18 cellular contexts compared by ENCODE assay signal in the genomic region with DNA sequence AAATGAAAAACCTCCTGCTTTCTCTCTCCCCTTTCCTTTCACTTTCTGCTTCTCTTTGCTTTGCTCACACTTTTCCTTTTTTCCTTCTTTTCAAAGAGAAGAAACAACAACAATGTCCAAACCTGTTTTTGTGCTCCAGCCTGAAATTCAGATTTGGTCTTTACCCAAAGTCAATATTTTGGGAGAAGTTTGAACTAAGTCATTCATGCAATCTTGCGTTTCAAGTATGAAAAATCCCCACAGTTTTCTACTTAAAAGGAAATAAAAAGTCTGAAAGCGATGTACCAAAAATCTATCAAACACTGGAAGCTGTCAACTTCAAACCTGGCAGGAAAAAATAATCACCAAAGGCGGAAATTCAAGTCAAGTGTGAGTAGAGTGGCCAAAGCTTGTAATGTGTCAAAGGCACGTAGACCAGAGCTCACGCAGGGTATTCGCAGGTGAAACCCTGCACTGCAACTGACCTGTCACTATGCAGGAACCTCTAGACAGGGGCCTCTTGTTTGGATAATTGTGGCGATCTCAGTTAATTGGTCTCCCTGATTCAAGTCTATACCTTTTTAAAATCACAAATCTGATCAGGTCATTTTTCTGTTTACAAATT.
DNase-seq lines count a peak whose midpoint lies in the region; ATAC-seq, FAIRE-seq and TF ChIP-seq lines count a peak whose summit lies in the region.
"Had no signal": no experiment of that assay in that cellular context is flagged by ENCODE, and none has a peak within 500 bp of the region (broad histone marks: within the 10 kb centered on the region; RNA-seq: fewer than 3 reads in every experiment).

No MANE protein-coding gene starts in this region.

- no TSS peak for BruUV-seq in endothelial cell of umbilical vein (replicated peaks; lab: Mats Ljungman, UMichigan)

- no peak for TF ChIP-seq CTCF in endothelial cell of umbilical vein (IDR thresholded peaks at IDR 0.05; ENCODE audit: extremely low read depth in 1 of 2, insufficient read depth in 1 of 2, low read depth in 1 of 2, low read length in 2 of 2)
- no peak for TF ChIP-seq CTCF in nephron (IDR thresholded peaks at IDR 0.05; ENCODE audit: unreplicated experiment in 3 of 3)
- TF ChIP-seq CTCF in omental fat pad (IDR thresholded peaks at IDR 0.05): no peak

- H3K27me3 ChIP-seq in SJSA1 (replicated peaks): no peaks in the 10 kb centered on the region
- no peaks in the 10 kb centered on the region for H3K27me3 ChIP-seq in endothelial cell of umbilical vein (ENCODE audit: control insufficient read depth in 2 of 2, insufficient read depth in 2 of 2, low read length in 2 of 2)
- no peaks in the 10 kb centered on the region for H3K27me3 ChIP-seq in thymus (ENCODE audit: control insufficient read depth, insufficient read depth)
- H3K27me3 ChIP-seq: MG63 had no signal

- peaks cover 37% of the 10 kb centered on the region for H3K4me1 ChIP-seq in SJSA1 (replicated peaks)
- H3K4me1 ChIP-seq in endothelial cell of umbilical vein (ENCODE audit: control insufficient read depth, extremely low read depth, insufficient read depth, low read length): peaks cover 57% of the 10 kb centered on the region
- H3K4me1 ChIP-seq in thymus (ENCODE audit: control insufficient read depth, insufficient read depth, low read length): no peaks in the 10 kb centered on the region

- FAIRE-seq in endothelial cell of umbilical vein (lab: Jason Lieb, UNC): peak; percentile 26
- FAIRE-seq: endometrium, GM18507, H54 had no signal

- CTCF ChIA-PET in endothelial cell of umbilical vein (lab: Charles Lee): interaction anchor here (1.1 to 3.7 kb wide), 3 partner anchors 13 to 123 kb away, joined by 4 to 24 read pairs (median 5); no protein-coding TSS in a partner anchor

- H2AFZ ChIP-seq in endothelial cell of umbilical vein (ENCODE audit: low read depth, low read length): peak overlapping the region; percentile 87

- no peaks in the 10 kb centered on the region for H4K20me1 ChIP-seq in endothelial cell of umbilical vein (replicated peaks; ENCODE audit: control insufficient read depth, extremely low read depth, insufficient read depth, low read length)

- WGBS in thymus: 79% methylated on average over 7 of the region's 7 CpGs

- H3K9ac ChIP-seq in endothelial cell of umbilical vein (replicated peaks; ENCODE audit: extremely low read depth, insufficient read depth, low read length): peak overlapping the region; percentile 61

- H3K9me1 ChIP-seq in endothelial cell of umbilical vein (replicated peaks; ENCODE audit: control insufficient read depth, extremely low read depth, insufficient read depth, low read length): no peaks in the 10 kb centered on the region

- no peak overlapping the region for H3K4me3 ChIP-seq in SJSA1
- H3K4me3 ChIP-seq in endothelial cell of umbilical vein (replicated peaks in 1 of 3; ENCODE audit: insufficient read depth in 1 of 3, low read depth in 1 of 3, low read length in 3 of 3): peak overlapping the region in 1 of 3 experiments; percentile 32
- H3K4me3 ChIP-seq in thymus (ENCODE audit: low read length): no peak overlapping the region
- H3K4me3 ChIP-seq: MG63 had no signal

- no peaks in the 10 kb centered on the region for H3K9me3 Mint-ChIP-seq in nephron

- TF ChIP-seq POLR2A in endothelial cell of umbilical vein (IDR thresholded peaks at IDR 0.05; ENCODE audit: low read depth, low read length): no peak

- dilution Hi-C loops in endothelial cell of umbilical vein (cut with MboI; ENCODE audit: extremely low pct_ligation_motif_present, low sequenced_read_pairs): loop anchor here (25.0 kb wide), 1 partner anchor 418 kb away; no protein-coding TSS in a partner anchor

- H3K4me2 ChIP-seq in endothelial cell of umbilical vein (ENCODE audit: insufficient read depth, low read length): peak overlapping the region; percentile 84

- H3K36me3 ChIP-seq in SJSA1: no peaks in the 10 kb centered on the region
- no peaks in the 10 kb centered on the region for H3K36me3 ChIP-seq in endothelial cell of umbilical vein (ENCODE audit: control insufficient read depth in 2 of 2, extremely low read depth in 1 of 2, insufficient read depth in 2 of 2, low read length in 2 of 2)
- H3K36me3 ChIP-seq in thymus (ENCODE audit: control insufficient read depth, insufficient read depth): no peaks in the 10 kb centered on the region
- H3K36me3 ChIP-seq: MG63 had no signal

- H3K27ac ChIP-seq in SJSA1: peak overlapping the region; percentile 34
- peak overlapping the region; percentile 75 for H3K27ac ChIP-seq in endothelial cell of umbilical vein (ENCODE audit: insufficient read depth, low read depth, low read length)
- H3K27ac ChIP-seq in thymus (ENCODE audit: low read depth): peak overlapping the region; percentile 32

- H3K4me3 Mint-ChIP-seq in nephron: peak overlapping the region in 1 of 3 experiments; percentile 9
- H3K4me3 Mint-ChIP-seq: activated CD4-positive, alpha-beta T cell treated with anti-CD3 and anti-CD28 coated beads for 36 hours had no signal

- no peaks in the 10 kb centered on the region for H3K79me2 ChIP-seq in endothelial cell of umbilical vein (ENCODE audit: control insufficient read depth, insufficient read depth, low read length)

- H3K27ac Mint-ChIP-seq in nephron: peak overlapping the region in 2 of 3 experiments; percentile 50 to 80
- H3K27ac Mint-ChIP-seq: activated CD4-positive, alpha-beta T cell treated with anti-CD3 and anti-CD28 coated beads for 36 hours had no signal

- POLR2A ChIA-PET in endothelial cell of umbilical vein (lab: Charles Lee): no interaction called here

- no peaks in the 10 kb centered on the region for H3K36me3 Mint-ChIP-seq in nephron (ENCODE audit: low read depth)

- no peaks in the 10 kb centered on the region for H3K9me3 ChIP-seq in SJSA1 (replicated peaks)
- no peaks in the 10 kb centered on the region for H3K9me3 ChIP-seq in endothelial cell of umbilical vein (replicated peaks; ENCODE audit: control insufficient read depth, insufficient read depth, low read length)
- H3K9me3 ChIP-seq in thymus (ENCODE audit: control insufficient read depth): no peaks in the 10 kb centered on the region
- H3K9me3 ChIP-seq: MG63 had no signal

- H3K4me1 Mint-ChIP-seq in nephron: peaks cover 23% of the 10 kb centered on the region

- DNase-seq in SJSA1 (ENCODE audit: low read depth in 1 of 2, low spot score in 2 of 2) (no peak), endothelial cell of umbilical vein (ENCODE audit: low read depth, low spot score) (peak; percentile 86), omental fat pad (ENCODE audit: low spot score) (no peak), 8988T (no peak)
- DNase-seq: activated CD4-positive, alpha-beta T cell treated with anti-CD3 and anti-CD28 coated beads for 36 hours; activated T-cell treated with anti-CD3 and anti-CD28 coated beads, Interleukin-2, amount 50 U/mL, for 48 hours; GDM1; hypothalamus; MG63; NCI-H2171; OCI-M1; stimulated activated naive CD8-positive, alpha-beta T cell treated with anti-CD3 and anti-CD28 coated beads, Interleukin-15, Interleukin-2, amounts not matched to agents 100 U/mL and 50 U/mL, for 24 hours had no signal

- intact Hi-C loops in endothelial cell of umbilical vein (cut with micrococcal nuclease): no loop called here

- ATAC-seq in omental fat pad (ENCODE audit: low FRiP score) (no peak), HG02885 (IDR thresholded peaks at IDR 0.05; ENCODE audit: poor library complexity, unreplicated experiment) (no peak)
- ATAC-seq: activated CD4-positive, alpha-beta T cell treated with anti-CD3 and anti-CD28 coated beads for 36 hours; stimulated activated naive CD8-positive, alpha-beta T cell treated with anti-CD3 and anti-CD28 coated beads, Interleukin-15, Interleukin-2, amounts not matched to agents 100 U/mL and 50 U/mL, for 24 hours had no signal

- peaks cover 3% of the 10 kb centered on the region for H3K27me3 Mint-ChIP-seq in nephron (ENCODE audit: low read depth)
- H3K27me3 Mint-ChIP-seq: activated CD4-positive, alpha-beta T cell treated with anti-CD3 and anti-CD28 coated beads for 36 hours had no signal

TF ChIP-seq in endothelial cell of umbilical vein, 7 proteins besides CTCF, POLR2A, EP300 and RAD21:
- TF ChIP-seq POLR2AphosphoS5 (IDR thresholded peaks at IDR 0.05; ENCODE audit: insufficient read depth, low read depth, low read length) (no peak), MYC (IDR thresholded peaks at IDR 0.05; ENCODE audit: low read depth, low read length) (no peak), MAX (IDR thresholded peaks at IDR 0.05; ENCODE audit: insufficient read depth, insufficient read length) (no peak), FOS (IDR thresholded peaks at IDR 0.05; ENCODE audit: borderline replicate concordance, insufficient read depth, low read length) (no peak), JUN (IDR thresholded peaks at IDR 0.05; ENCODE audit: borderline replicate concordance, insufficient read depth, insufficient read length, low read depth) (no peak), GATA2 (IDR thresholded peaks at IDR 0.05; ENCODE audit: insufficient read depth, insufficient read length, low read depth, low read length) (no peak), EZH2 (IDR thresholded peaks at IDR 0.05; ENCODE audit: borderline replicate concordance, low read depth, low read length, severe bottlenecking) (no peak)
TF ChIP-seq in endothelial cell of umbilical vein: peak in this region for 0.
